Comparison of ENCODE assay signal across 18 cellular contexts in genomic region chr1:171919891-171920887, GRCh38.
DNase-seq lines count a peak whose midpoint lies in the region; ATAC-seq and TF ChIP-seq lines count a peak whose summit lies in the region.
"Had no signal": no experiment of that assay in that cellular context is flagged by ENCODE, and none has a peak within 500 bp of the region (broad histone marks: within the 10 kb centered on the region; RNA-seq: fewer than 3 reads in every experiment).

No MANE protein-coding gene starts in this region.

- peaks cover 3% of the 10 kb centered on the region for H3K27me3 Mint-ChIP-seq in activated CD8-positive, alpha-beta memory T cell treated with anti-CD3 and anti-CD28 coated beads, Interleukin-2, amount 10 ng/mL, durations not matched to agents 7 days and 5 days

- TF ChIP-seq POLR2A in vagina (IDR thresholded peaks at IDR 0.05) = no peak

- no peaks in the 10 kb centered on the region for H3K9me3 Mint-ChIP-seq in activated CD8-positive, alpha-beta memory T cell treated with anti-CD3 and anti-CD28 coated beads, Interleukin-2, amount 10 ng/mL, durations not matched to agents 7 days and 5 days (ENCODE audit: low read depth)
- H3K9me3 Mint-ChIP-seq: H9 had no signal

- H3K9me3 ChIP-seq in vagina = no peaks in the 10 kb centered on the region
- H3K9me3 ChIP-seq: SJCRH30 had no signal

- DNase-seq in AG08395 (ENCODE audit: low spot score) = peak; percentile 42
- DNase-seq in Ammon's horn (ENCODE audit: low spot score) = peak; percentile 39
- DNase-seq in RPMI7951 (ENCODE audit: low read depth) = peak; percentile 28
- DNase-seq in fibroblast of peridontal ligament (ENCODE audit: extremely low read depth) = peak; percentile 38
- DNase-seq in ecto neural progenitor cell (ENCODE audit: low spot score) = no peak
- no peak for DNase-seq in vagina (ENCODE audit: extremely low spot score in 2 of 2)
- no peak for DNase-seq in activated CD8-positive, alpha-beta memory T cell treated with anti-CD3 and anti-CD28 coated beads, Interleukin-2, amount 10 ng/mL, durations not matched to agents 7 days and 5 days
- DNase-seq: C1 segment of cervical spinal cord, DMS 273 treated with DMSO at 0.1 percent for 48 hours, H9, NCI-H1417, NCI-H2029, NCI-H2171, NCI-H446, OCI-M1, RPMI8226, SJCRH30 had no signal

- H3K27me3 ChIP-seq in vagina = no peaks in the 10 kb centered on the region
- H3K27me3 ChIP-seq: SJCRH30 had no signal

- no peak for ATAC-seq in activated CD4-positive, CD25-positive, alpha-beta regulatory T cell treated with anti-CD3 and anti-CD28 coated beads, Interleukin-2, amount 50 U/mL, for 24 hours
- no peak for ATAC-seq in activated CD8-positive, alpha-beta memory T cell treated with anti-CD3 and anti-CD28 coated beads, Interleukin-2, amount 10 ng/mL, durations not matched to agents 7 days and 5 days

- TF ChIP-seq CTCF in vagina (IDR thresholded peaks at IDR 0.05) = no peak

- no peak overlapping the region for H3K27ac ChIP-seq in vagina
- H3K27ac ChIP-seq: SJCRH30 had no signal

- no peaks in the 10 kb centered on the region for H3K36me3 ChIP-seq in vagina
- H3K36me3 ChIP-seq: SJCRH30 had no signal

- H3K36me3 Mint-ChIP-seq in activated CD8-positive, alpha-beta memory T cell treated with anti-CD3 and anti-CD28 coated beads, Interleukin-2, amount 10 ng/mL, durations not matched to agents 7 days and 5 days = peaks cover 5% of the 10 kb centered on the region

- CTCF ChIA-PET in activated CD8-positive, alpha-beta memory T cell treated with anti-CD3 and anti-CD28 coated beads, Interleukin-2, amount 10 ng/mL, durations not matched to agents 7 days and 5 days (lab: Charles Lee) = no interaction called here

- intact Hi-C loops in vagina (cut with DNase I) = no loop called here

- H3K27ac Mint-ChIP-seq in activated CD8-positive, alpha-beta memory T cell treated with anti-CD3 and anti-CD28 coated beads, Interleukin-2, amount 10 ng/mL, durations not matched to agents 7 days and 5 days = no peak overlapping the region
- H3K27ac Mint-ChIP-seq: H9 had no signal

- no peak overlapping the region for H3K4me3 ChIP-seq in vagina
- H3K4me3 ChIP-seq: SJCRH30 had no signal

- no peak overlapping the region for H3K4me3 Mint-ChIP-seq in activated CD8-positive, alpha-beta memory T cell treated with anti-CD3 and anti-CD28 coated beads, Interleukin-2, amount 10 ng/mL, durations not matched to agents 7 days and 5 days
- H3K4me3 Mint-ChIP-seq: H9 had no signal

- H3K4me1 ChIP-seq in vagina = no peaks in the 10 kb centered on the region

- H3K4me1 Mint-ChIP-seq in activated CD8-positive, alpha-beta memory T cell treated with anti-CD3 and anti-CD28 coated beads, Interleukin-2, amount 10 ng/mL, durations not matched to agents 7 days and 5 days = peaks cover 9% of the 10 kb centered on the region

Comparison
In these comparisons a context has a peak if more than half of its experiments do, and no peak if none do; other contexts are left out.
1. DNase-seq: peak in AG08395 (single experiment), Ammon's horn (single experiment), RPMI7951 (single experiment) and fibroblast of peridontal ligament (single experiment); none in ecto neural progenitor cell (single experiment), vagina (0 of 2) and activated CD8-positive, alpha-beta memory T cell treated with anti-CD3 and anti-CD28 coated beads, Interleukin-2, amount 10 ng/mL, durations not matched to agents 7 days and 5 days (single experiment).